In genomic region chr22:29352778-29353177, GRCh38 we compare ENCODE assay signal across 23 cellular contexts. TPM values are rescaled to one million over a fixed set of nuclear protein-coding genes. Genes with fewer than 3 reads are reported as not detected.
DNase-seq lines count a peak whose midpoint lies in the region; ATAC-seq and TF ChIP-seq lines count a peak whose summit lies in the region.
"Had no signal": no experiment of that assay in that cellular context is flagged by ENCODE, and none has a peak within 500 bp of the region (broad histone marks: within the 10 kb centered on the region; RNA-seq: fewer than 3 reads in every experiment).

No MANE protein-coding gene starts in this region.

- peaks cover 6% of the 10 kb centered on the region for H3K36me3 Mint-ChIP-seq in neural crest cell (ENCODE audit: low read depth)

- peak overlapping the region; percentile 87 for H3K4me2 ChIP-seq in BLaER1

- H3K9ac ChIP-seq in BLaER1 = peak overlapping the region; percentile 22; the same call in 1 of the 2 replicates
- no peak overlapping the region for H3K9ac ChIP-seq in skeletal muscle tissue (ENCODE audit: low read depth in 1 of 3, low read length in 3 of 3)

- H3K9me3 Mint-ChIP-seq in neural crest cell = no peaks in the 10 kb centered on the region
- H3K9me3 Mint-ChIP-seq: CD8-positive, alpha-beta memory T cell had no signal

- H3K27ac ChIP-seq in BLaER1 = peak overlapping the region; percentile 3; the same call in 1 of the 2 replicates
- peak overlapping the region; percentile 64 for H3K27ac ChIP-seq in caudate nucleus (ENCODE audit: low read depth, low read length)
- peak overlapping the region; percentile 49 for H3K27ac ChIP-seq in skeletal muscle tissue (ENCODE audit: low read depth, low read length)
- H3K27ac ChIP-seq in effector memory CD4-positive, alpha-beta T cell (ENCODE audit: insufficient read depth, low read length, poor library complexity, severe bottlenecking) = no peak overlapping the region
- H3K27ac ChIP-seq: 22Rv1, C4-2B, Peyer's patch, SJCRH30 had no signal

- DNase-seq in caudate nucleus (lab: John Stamatoyannopoulos, UW) (peak in 34 of 61 donors; percentile 18 to 90 (median 56)), neural crest cell (ENCODE audit: low read depth, low spot score) (no peak), D341Med (ENCODE audit: low spot score) (no peak), activated T-cell treated with anti-CD3 and anti-CD28 coated beads for 4 hours (no peak)
- DNase-seq in effector memory CD4-positive, alpha-beta T cell = no peak
- DNase-seq: ACHN; CD8-positive, alpha-beta memory T cell; EL; GF-D8; Karpas-422; NCI-H1694; NCI-H2081; NCI-H2171; NCI-H345; NCI-H524 treated with DMSO at 0.1 percent for 48 hours; Peyer's patch; SJCRH30 had no signal

- peaks cover 13% of the 10 kb centered on the region for H3K4me1 Mint-ChIP-seq in neural crest cell
- H3K4me1 Mint-ChIP-seq: CD8-positive, alpha-beta memory T cell had no signal

- ATAC-seq in HG03280 (IDR thresholded peaks at IDR 0.05; ENCODE audit: unreplicated experiment) = no peak

- no peaks in the 10 kb centered on the region for H3K9me3 ChIP-seq in BLaER1
- no peaks in the 10 kb centered on the region for H3K9me3 ChIP-seq in skeletal muscle tissue (ENCODE audit: control insufficient read depth in 3 of 3, low read length in 3 of 3)
- no peaks in the 10 kb centered on the region for H3K9me3 ChIP-seq in effector memory CD4-positive, alpha-beta T cell (ENCODE audit: control insufficient read depth, low read length)
- H3K9me3 ChIP-seq: Peyer's patch, SJCRH30 had no signal

- H3K27me3 ChIP-seq in BLaER1 = no peaks in the 10 kb centered on the region
- H3K27me3 ChIP-seq in skeletal muscle tissue (ENCODE audit: control insufficient read depth in 3 of 3, insufficient read depth in 3 of 3, low read length in 3 of 3) = no peaks in the 10 kb centered on the region
- no peaks in the 10 kb centered on the region for H3K27me3 ChIP-seq in effector memory CD4-positive, alpha-beta T cell (replicated peaks; ENCODE audit: control insufficient read depth, insufficient read depth, low read length, poor library complexity, severe bottlenecking)
- H3K27me3 ChIP-seq: Peyer's patch, SJCRH30 had no signal

- H3K4me1 ChIP-seq in BLaER1 (peaks cover 40% of the 10 kb centered on the region), skeletal muscle tissue (ENCODE audit: control insufficient read depth in 3 of 3, insufficient read depth in 3 of 3, low read length in 3 of 3) (peaks cover 21 to 41% (median 26%) of the 10 kb centered on the region in 3 donors)
- no peaks in the 10 kb centered on the region for H3K4me1 ChIP-seq in effector memory CD4-positive, alpha-beta T cell (ENCODE audit: control insufficient read depth, insufficient read depth, low read length, poor library complexity, severe bottlenecking)
- H3K4me1 ChIP-seq: Peyer's patch, SJCRH30 had no signal

- H3K36me3 ChIP-seq in BLaER1 = peaks cover 88% of the 10 kb centered on the region
- peaks cover 68 to 75% (median 69%) of the 10 kb centered on the region in 3 donors for H3K36me3 ChIP-seq in skeletal muscle tissue (ENCODE audit: control insufficient read depth in 3 of 3, insufficient read depth in 3 of 3, low read length in 3 of 3)
- H3K36me3 ChIP-seq in effector memory CD4-positive, alpha-beta T cell (ENCODE audit: control insufficient read depth, insufficient read depth, low read length) = peaks cover 81% of the 10 kb centered on the region

- peak overlapping the region; percentile 41 for H3K27ac Mint-ChIP-seq in neural crest cell (ENCODE audit: unreplicated experiment)
- H3K27ac Mint-ChIP-seq: CD8-positive, alpha-beta memory T cell had no signal

- no peaks in the 10 kb centered on the region for H3K27me3 Mint-ChIP-seq in neural crest cell (ENCODE audit: low read depth)
- H3K27me3 Mint-ChIP-seq: CD8-positive, alpha-beta memory T cell had no signal

- TF ChIP-seq CTCF in neural crest cell (conservative IDR thresholded peaks at IDR 0.05) = no peak

- peaks cover 56% of the 10 kb centered on the region for H4K20me1 ChIP-seq in BLaER1

- H3K4me3 ChIP-seq in BLaER1 (no peak overlapping the region), skeletal muscle tissue (ENCODE audit: low read length in 3 of 3) (no peak overlapping the region)
- H3K4me3 ChIP-seq in effector memory CD4-positive, alpha-beta T cell (ENCODE audit: insufficient read depth, low read depth, low read length, poor library complexity, severe bottlenecking) = no peak overlapping the region
- H3K4me3 ChIP-seq: Peyer's patch, SJCRH30 had no signal

- H3K4me3 Mint-ChIP-seq in neural crest cell = no peak overlapping the region
- H3K4me3 Mint-ChIP-seq: CD8-positive, alpha-beta memory T cell had no signal

RNA-seq across cellular contexts. Expression of gene AP1B1, which starts 35.6 kb away (rescaled TPM):
- total RNA-seq in neural crest cell (56.7 and 58.4 TPM in 2 replicates), skeletal muscle tissue (23.0 TPM)

RNA-seq across cellular contexts. Expression of gene RASL10A, which starts 37.3 kb away (rescaled TPM):
- 0.27 and 0.63 TPM in 2 replicates for total RNA-seq in neural crest cell
- total RNA-seq in skeletal muscle tissue = under 0.01 TPM
- total RNA-seq: CD8-positive, alpha-beta memory T cell; H4 had no signal

RNA-seq across cellular contexts. Expression of gene GAS2L1, which starts 46.3 kb away (rescaled TPM):
- total RNA-seq in neural crest cell (7.8 and 8.9 TPM in 2 replicates), skeletal muscle tissue (3.1 TPM)

Comparison
In these comparisons a context has a peak if more than half of its experiments do, and no peak if none do; other contexts are left out.
1. DNase-seq: peak in caudate nucleus (34 of 61); none in neural crest cell (single experiment), effector memory CD4-positive, alpha-beta T cell (0 of 3), D341Med (single experiment) and activated T-cell treated with anti-CD3 and anti-CD28 coated beads for 4 hours (single experiment).